ENCODE assay signal across 17 cellular contexts in genomic region chr5:67035098-67035740, GRCh38.
DNase-seq lines count a peak whose midpoint lies in the region; ATAC-seq, FAIRE-seq and TF ChIP-seq lines count a peak whose summit lies in the region.
"Had no signal": no experiment of that assay in that cellular context is flagged by ENCODE, and none has a peak within 500 bp of the region (broad histone marks: within the 10 kb centered on the region; RNA-seq: fewer than 3 reads in every experiment).

No MANE protein-coding gene starts in this region.

- TF ChIP-seq POLR2A in heart left ventricle (IDR thresholded peaks at IDR 0.05): no peak

- WGBS in heart left ventricle, 4 donors: 81 to 100% (median 94%) methylated on average over 4 of the region's 4 CpGs

- H3K9me3 Mint-ChIP-seq in astrocyte (ENCODE audit: unreplicated experiment): no peaks in the 10 kb centered on the region
- H3K9me3 Mint-ChIP-seq in stimulated activated naive B cell treated with anti-CD40 and anti-IgM and Interleukin-4, amounts not matched to agents 10 μg/mL and 1 μg/mL and 100 μg/mL, for 72 hours: no peaks in the 10 kb centered on the region
- H3K9me3 Mint-ChIP-seq: CD4-positive, alpha-beta memory T cell had no signal

- no peak for FAIRE-seq in astrocyte (lab: Jason Lieb, UNC)
- FAIRE-seq: D721Med, RCC 7860 had no signal

- H3K9me3 ChIP-seq in left ventricle myocardium inferior (replicated peaks): no peaks in the 10 kb centered on the region
- H3K9me3 ChIP-seq in heart left ventricle: no peaks in the 10 kb centered on the region
- H3K9me3 ChIP-seq in astrocyte (ENCODE audit: insufficient read depth, low read depth, low read length): no peaks in the 10 kb centered on the region
- H3K9me3 ChIP-seq: BLaER1 had no signal

- H3K4me3 ChIP-seq in left ventricle myocardium inferior: no peak overlapping the region
- no peak overlapping the region for H3K4me3 ChIP-seq in heart left ventricle
- no peak overlapping the region for H3K4me3 ChIP-seq in astrocyte (ENCODE audit: insufficient read depth, low read depth, low read length)
- H3K4me3 ChIP-seq: BLaER1 had no signal

- H3K36me3 ChIP-seq in left ventricle myocardium inferior: no peaks in the 10 kb centered on the region
- no peaks in the 10 kb centered on the region for H3K36me3 ChIP-seq in heart left ventricle
- H3K36me3 ChIP-seq in astrocyte (ENCODE audit: insufficient read depth, low read length): no peaks in the 10 kb centered on the region
- H3K36me3 ChIP-seq: BLaER1 had no signal

- H3K4me2 ChIP-seq in astrocyte (ENCODE audit: low read length): no peak overlapping the region
- H3K4me2 ChIP-seq: BLaER1 had no signal

- no peak overlapping the region for H2AFZ ChIP-seq in astrocyte (ENCODE audit: low read depth, low read length)

- H3K27me3 ChIP-seq in left ventricle myocardium inferior (ENCODE audit: low read depth): no peaks in the 10 kb centered on the region
- no peaks in the 10 kb centered on the region for H3K27me3 ChIP-seq in heart left ventricle
- no peaks in the 10 kb centered on the region for H3K27me3 ChIP-seq in astrocyte (ENCODE audit: insufficient read depth, low read length)
- H3K27me3 ChIP-seq: BLaER1 had no signal

- H3K79me2 ChIP-seq in astrocyte (ENCODE audit: insufficient read depth, low read length): peaks cover 89% of the 10 kb centered on the region

- no peak overlapping the region for H3K9ac ChIP-seq in astrocyte (ENCODE audit: low read length)
- H3K9ac ChIP-seq: BLaER1 had no signal

- intact Hi-C loops in left ventricle myocardium inferior (cut with micrococcal nuclease): no loop called here
- intact Hi-C loops in heart left ventricle (cut with DNase I): no loop called here

- no peaks in the 10 kb centered on the region for H3K36me3 Mint-ChIP-seq in astrocyte (ENCODE audit: low read depth, unreplicated experiment)
- no peaks in the 10 kb centered on the region for H3K36me3 Mint-ChIP-seq in stimulated activated naive B cell treated with anti-CD40 and anti-IgM and Interleukin-4, amounts not matched to agents 10 μg/mL and 1 μg/mL and 100 μg/mL, for 72 hours

- no peaks in the 10 kb centered on the region for H3K27me3 Mint-ChIP-seq in astrocyte (ENCODE audit: low read depth, unreplicated experiment)
- no peaks in the 10 kb centered on the region for H3K27me3 Mint-ChIP-seq in stimulated activated naive B cell treated with anti-CD40 and anti-IgM and Interleukin-4, amounts not matched to agents 10 μg/mL and 1 μg/mL and 100 μg/mL, for 72 hours
- H3K27me3 Mint-ChIP-seq: CD4-positive, alpha-beta memory T cell had no signal

- peak overlapping the region; percentile 67 for H3K27ac Mint-ChIP-seq in astrocyte (ENCODE audit: unreplicated experiment)
- H3K27ac Mint-ChIP-seq in stimulated activated naive B cell treated with anti-CD40 and anti-IgM and Interleukin-4, amounts not matched to agents 10 μg/mL and 1 μg/mL and 100 μg/mL, for 72 hours: no peak overlapping the region

- peaks cover 100% of the 10 kb centered on the region for H3K4me1 ChIP-seq in left ventricle myocardium inferior
- peaks cover 22 to 99% (median 77%) of the 10 kb centered on the region in 12 donors for H3K4me1 ChIP-seq in heart left ventricle
- H3K4me1 ChIP-seq in astrocyte (ENCODE audit: insufficient read depth, low read length): peaks cover 44% of the 10 kb centered on the region

- H3K4me3 Mint-ChIP-seq in astrocyte (ENCODE audit: unreplicated experiment): no peak overlapping the region
- no peak overlapping the region for H3K4me3 Mint-ChIP-seq in stimulated activated naive B cell treated with anti-CD40 and anti-IgM and Interleukin-4, amounts not matched to agents 10 μg/mL and 1 μg/mL and 100 μg/mL, for 72 hours
- H3K4me3 Mint-ChIP-seq: CD4-positive, alpha-beta memory T cell had no signal

- H4K20me1 ChIP-seq in astrocyte (ENCODE audit: insufficient read depth, low read length): peaks cover 23% of the 10 kb centered on the region
- H4K20me1 ChIP-seq: BLaER1 had no signal

- DNase-seq in left ventricle myocardium inferior: no peak
- no peak for DNase-seq in heart left ventricle
- DNase-seq in RKO (ENCODE audit: low spot score): peak; percentile 29
- DNase-seq in astrocyte (ENCODE audit: low read depth): no peak
- peak; percentile 76 for DNase-seq in renal cortical epithelial cell (ENCODE audit: low read depth)
- no peak for DNase-seq in NCI-H1694 treated with DMSO at 0.1 percent for 48 hours (lab: John Stamatoyannopoulos, UW)
- DNase-seq in DMS 273 treated with DMSO at 0.1 percent for 48 hours (lab: John Stamatoyannopoulos, UW): no peak
- no peak for DNase-seq in stimulated activated naive B cell treated with anti-CD40 and anti-IgM and Interleukin-4, amounts not matched to agents 10 μg/mL and 1 μg/mL and 100 μg/mL, for 72 hours
- DNase-seq: CD4-positive, alpha-beta memory T cell; DMS79 treated with DMSO at 0.1 percent for 48 hours; KG1; NCI-H2081 treated with DMSO at 0.1 percent for 48 hours; NK-92 treated with Interleukin-12 subunit alpha and Interleukin-12 subunit beta, amount 100 ng/mL, for 24 hours; Right ventricle myocardium superior had no signal

- no peak for ATAC-seq in heart left ventricle
- ATAC-seq in stimulated activated naive B cell treated with anti-CD40 and anti-IgM and Interleukin-4, amounts not matched to agents 10 μg/mL and 1 μg/mL and 100 μg/mL, for 72 hours (replicated peaks): no peak

- H3K4me1 Mint-ChIP-seq in astrocyte (ENCODE audit: low read depth, unreplicated experiment): peaks cover 57% of the 10 kb centered on the region
- H3K4me1 Mint-ChIP-seq in stimulated activated naive B cell treated with anti-CD40 and anti-IgM and Interleukin-4, amounts not matched to agents 10 μg/mL and 1 μg/mL and 100 μg/mL, for 72 hours: peaks cover 8 to 35% of the 10 kb centered on the region in 2 donors

- TF ChIP-seq CTCF in left ventricle myocardium inferior (IDR thresholded peaks at IDR 0.05; ENCODE audit: borderline replicate concordance): no peak
- no peak for TF ChIP-seq CTCF in heart left ventricle (IDR thresholded peaks at IDR 0.05)
- no peak for TF ChIP-seq CTCF in astrocyte (IDR thresholded peaks at IDR 0.05; ENCODE audit: insufficient read depth, low read depth, low read length)

- peak overlapping the region; percentile 71 for H3K27ac ChIP-seq in left ventricle myocardium inferior (replicated peaks)
- H3K27ac ChIP-seq in heart left ventricle: peak overlapping the region in 4 of 12 donors; percentile 3 to 46 (median 22)
- H3K27ac ChIP-seq in astrocyte (ENCODE audit: low read depth, low read length): no peak overlapping the region
- H3K27ac ChIP-seq: BLaER1 had no signal

Comparison
In these comparisons a context has a peak if more than half of its experiments do, and no peak if none do; other contexts are left out.
1. DNase-seq: peak in RKO (single experiment) and renal cortical epithelial cell (single experiment); none in left ventricle myocardium inferior (single experiment), heart left ventricle (0 of 5), astrocyte (single experiment), NCI-H1694 treated with DMSO at 0.1 percent for 48 hours (single experiment), DMS 273 treated with DMSO at 0.1 percent for 48 hours (single experiment) and stimulated activated naive B cell treated with anti-CD40 and anti-IgM and Interleukin-4, amounts not matched to agents 10 μg/mL and 1 μg/mL and 100 μg/mL, for 72 hours (single experiment).